In the genomic region with DNA sequence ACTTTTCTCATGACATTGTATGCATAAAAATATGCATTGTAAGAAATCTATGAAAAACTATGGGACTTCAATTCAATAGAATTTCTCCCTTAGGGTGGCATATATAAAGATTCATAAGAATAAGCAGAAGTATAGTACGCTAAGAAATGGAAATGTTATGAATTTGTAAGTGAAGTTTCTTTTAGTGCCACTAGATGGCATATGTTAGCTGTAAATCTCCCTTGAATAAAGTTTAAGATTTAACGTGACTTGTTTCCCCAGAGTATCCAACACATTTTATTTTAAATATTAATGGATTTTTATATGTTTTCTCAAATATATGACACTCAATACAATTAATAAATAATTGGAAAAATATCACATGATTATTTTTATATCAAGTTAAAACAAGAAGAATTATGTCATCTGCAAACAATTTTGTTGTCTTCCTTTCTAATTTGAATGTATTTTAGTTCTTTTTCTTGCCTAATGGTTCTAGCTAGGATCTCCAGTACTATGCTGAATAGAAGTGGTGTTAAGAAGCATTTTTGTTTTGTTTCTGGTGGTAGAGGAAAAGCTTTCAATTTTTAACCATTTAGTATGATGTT, we compare ENCODE assay signal across 8 cellular contexts.
A peak's percentile ranks its signal among the peaks of the same experiment; 100 is the strongest.
DNase-seq lines count a peak whose midpoint lies in the region; ATAC-seq and TF ChIP-seq lines count a peak whose summit lies in the region.

No MANE protein-coding gene starts in this region.

- peaks cover 0 to 6% (median 3%) of the 10 kb centered on the region in 4 donors for H3K4me1 ChIP-seq in transverse colon

- peak; percentile 87 for ATAC-seq in HG03378 (IDR thresholded peaks at IDR 0.05; ENCODE audit: unreplicated experiment)
- ATAC-seq in GM19023 (IDR thresholded peaks at IDR 0.05; ENCODE audit: unreplicated experiment): no peak

- no peaks in the 10 kb centered on the region for H3K27me3 ChIP-seq in transverse colon

- no peak for TF ChIP-seq EP300 in transverse colon (IDR thresholded peaks at IDR 0.05; ENCODE audit: low read depth)

- DNase-seq in NCI-H2081 (lab: John Stamatoyannopoulos, UW): peak; percentile 31 to 32
- DNase-seq in NCI-H2081 treated with DMSO at 0.1 percent for 48 hours (lab: John Stamatoyannopoulos, UW): no peak
- DNase-seq in RWPE1 (ENCODE audit: low spot score): peak; percentile 34
- DNase-seq in fibroblast of the conjunctiva (ENCODE audit: low read depth): peak; percentile 39
- DNase-seq in transverse colon: no peak
- DNase-seq in stimulated activated CD4-positive, alpha-beta T cell treated with anti-CD3 and anti-CD28 coated beads, Interleukin-12 subunit alpha, Interleukin-12 subunit beta, amount 100 ng/mL, for 4 hours: no peak

- POLR2A ChIA-PET in RWPE1 (lab: Yijun Ruan, JAX; ENCODE audit: low non-redundant PET): no interaction called here

- H3K27ac ChIP-seq in RWPE1: no peak overlapping the region
- no peak overlapping the region for H3K27ac ChIP-seq in transverse colon

- no peaks in the 10 kb centered on the region for H3K36me3 ChIP-seq in transverse colon

- no peaks in the 10 kb centered on the region for H3K9me3 ChIP-seq in transverse colon

- TF ChIP-seq POLR2A in transverse colon (IDR thresholded peaks at IDR 0.05): no peak

- CTCF ChIA-PET in RWPE1 (lab: Yijun Ruan, JAX): interaction anchor here (0.6 to 1.4 kb wide), 10 partner anchors 9 to 1978 kb away, joined by 3 to 7 read pairs (median 4); no protein-coding TSS in a partner anchor

- intact Hi-C loops in transverse colon (cut with DNase I; ENCODE audit: low total_unique reads): no loop called here

- in situ Hi-C loops in transverse colon (cut with MboI; ENCODE audit: low pct_ligation_motif_present in 1 of 4, low pct_unique_long_range_greater_than_20kb in 1 of 4, low sequenced_read_pairs in 3 of 4): loop anchor here (25.0 kb wide), 3 partner anchors 530 to 1105 kb away; no protein-coding TSS in a partner anchor

- H3K4me3 ChIP-seq in transverse colon: no peak overlapping the region

- WGBS in transverse colon (ENCODE audit: low coverage in 1 of 2), 2 donors: 0 to 10% methylated on average over 2 of the region's 2 CpGs

- TF ChIP-seq CTCF in RWPE1 (conservative IDR thresholded peaks at IDR 0.05; ENCODE audit: low read depth): peak; percentile 76
- TF ChIP-seq CTCF in transverse colon (IDR thresholded peaks at IDR 0.05): peak; percentile 56 to 73 (median 61)

Comparison
In these comparisons a context has a peak if more than half of its experiments do, and no peak if none do; other contexts are left out.
1. DNase-seq: peak in NCI-H2081 (2 of 2), RWPE1 (single experiment) and fibroblast of the conjunctiva (single experiment); none in NCI-H2081 treated with DMSO at 0.1 percent for 48 hours (single experiment), transverse colon (single experiment) and stimulated activated CD4-positive, alpha-beta T cell treated with anti-CD3 and anti-CD28 coated beads, Interleukin-12 subunit alpha, Interleukin-12 subunit beta, amount 100 ng/mL, for 4 hours (single experiment).